Comparison of ENCODE assay signal across 2 cellular contexts in genomic region chr21:43658094-43658725, GRCh38.
TF ChIP-seq lines count a peak whose summit lies in the region.

No MANE protein-coding gene starts in this region.

TF ChIP-seq in IMR-90, 13 proteins besides CTCF, POLR2A, EP300 and RAD21:
- TF ChIP-seq SMC3 (IDR thresholded peaks at IDR 0.05; ENCODE audit: low read depth, low read length) (no peak), CEBPB (IDR thresholded peaks at IDR 0.05; ENCODE audit: low read depth, low read length) (no peak), MAFK (IDR thresholded peaks at IDR 0.05; ENCODE audit: low read depth, low read length) (no peak), BHLHE40 (IDR thresholded peaks at IDR 0.05; ENCODE audit: low read depth, low read length) (no peak), MXI1 (IDR thresholded peaks at IDR 0.05; ENCODE audit: borderline replicate concordance, low read depth, low read length) (no peak), NFE2L2 (IDR thresholded peaks at IDR 0.05; ENCODE audit: low read depth, low read length) (no peak), FOS (IDR thresholded peaks at IDR 0.05; ENCODE audit: low read depth, low read length) (no peak), CHD1 (IDR thresholded peaks at IDR 0.05; ENCODE audit: low read depth, low read length) (no peak), RFX5 (IDR thresholded peaks at IDR 0.05; ENCODE audit: low read depth, low read length) (no peak), ELK1 (IDR thresholded peaks at IDR 0.05; ENCODE audit: borderline replicate concordance, low read depth, low read length) (no peak), MAZ (IDR thresholded peaks at IDR 0.05; ENCODE audit: borderline replicate concordance, low read depth, low read length) (no peak), USF2 (IDR thresholded peaks at IDR 0.05; ENCODE audit: low read depth, low read length) (no peak), RCOR1 (IDR thresholded peaks at IDR 0.05; ENCODE audit: insufficient replicate concordance, low read length) (no peak)

TF ChIP-seq in endothelial cell of umbilical vein, 7 proteins besides CTCF, POLR2A, EP300 and RAD21:
- TF ChIP-seq MYC (IDR thresholded peaks at IDR 0.05; ENCODE audit: low read depth, low read length) (no peak), GATA2 (IDR thresholded peaks at IDR 0.05; ENCODE audit: insufficient read depth, insufficient read length, low read depth, low read length) (no peak), JUN (IDR thresholded peaks at IDR 0.05; ENCODE audit: borderline replicate concordance, insufficient read depth, insufficient read length, low read depth) (no peak), EZH2 (IDR thresholded peaks at IDR 0.05; ENCODE audit: borderline replicate concordance, low read depth, low read length, severe bottlenecking) (no peak), FOS (IDR thresholded peaks at IDR 0.05; ENCODE audit: borderline replicate concordance, insufficient read depth, low read length) (no peak), MAX (IDR thresholded peaks at IDR 0.05; ENCODE audit: insufficient read depth, insufficient read length) (no peak), POLR2AphosphoS5 (IDR thresholded peaks at IDR 0.05; ENCODE audit: insufficient read depth, low read depth, low read length) (no peak)
